In the genomic region with DNA sequence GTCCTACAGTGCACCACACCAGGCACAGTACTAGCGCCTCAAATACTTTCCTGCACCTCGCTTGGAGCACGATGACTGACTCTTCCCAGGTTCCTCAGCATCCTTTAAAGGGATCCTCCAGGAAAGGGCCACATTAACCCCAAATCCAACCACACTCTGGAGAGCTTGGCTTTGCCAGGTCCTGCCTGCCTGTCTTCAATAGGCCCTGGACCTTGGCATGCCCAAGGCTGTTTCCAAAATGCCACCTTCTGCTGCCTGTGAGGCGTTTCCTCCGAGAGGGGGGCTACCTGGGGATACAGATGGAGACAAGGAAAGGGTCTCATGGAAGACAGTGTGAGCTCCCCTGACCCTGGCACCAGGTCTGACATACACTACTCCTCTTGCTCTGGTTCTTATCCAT, we compare ENCODE assay signal across 16 cellular contexts.
"Had no signal": no experiment of that assay in that cellular context is flagged by ENCODE, and none has a peak within 500 bp of the region (broad histone marks: within the 10 kb centered on the region; RNA-seq: fewer than 3 reads in every experiment).

No MANE protein-coding gene starts in this region.

- H3K9ac ChIP-seq: parathyroid adenoma had no signal

- H2AFZ ChIP-seq: parathyroid adenoma had no signal

- H3K4me3 ChIP-seq: esophagus squamous epithelium, sigmoid colon had no signal

- H3K9me3 ChIP-seq: esophagus squamous epithelium, sigmoid colon had no signal

- H3K36me3 ChIP-seq: brain microvascular endothelial cell, esophagus squamous epithelium had no signal

- H3K27me3 ChIP-seq: brain microvascular endothelial cell, esophagus squamous epithelium, sigmoid colon had no signal

- H3K27ac ChIP-seq: brain microvascular endothelial cell, esophagus squamous epithelium, parathyroid adenoma, sigmoid colon had no signal

- H3K4me1 ChIP-seq: sigmoid colon had no signal

- DNase-seq: activated CD4-positive, alpha-beta T cell treated with anti-CD3 and anti-CD28 coated beads, Interleukin-2, amount 10 ng/mL, durations not matched to agents 7 days and 5 days; activated naive CD4-positive, alpha-beta T cell treated with anti-CD3 and anti-CD28 coated beads, Interleukin-2, amount 10 ng/mL, durations not matched to agents 7 days and 5 days; activated naive CD8-positive, alpha-beta T cell treated with anti-CD3 and anti-CD28 coated beads, Interleukin-2, amount 50 U/mL, for 24 hours; anterior cingulate cortex; brain microvascular endothelial cell; effector CD8-positive, alpha-beta T cell; esophagus squamous epithelium; mesenchymal stem cell; naive thymus-derived CD4-positive, alpha-beta T cell; sigmoid colon; stimulated activated CD4-positive, alpha-beta T cell treated with anti-CD3 and anti-CD28 coated beads, Interleukin-4, amount 100 ng/mL, for 4 hours; stimulated activated naive CD4-positive, alpha-beta T cell; T-helper 1 cell; T-helper 9 cell had no signal

- H3K79me2 ChIP-seq: parathyroid adenoma had no signal

- ATAC-seq: activated CD4-positive, CD25-positive, alpha-beta regulatory T cell treated with anti-CD3 and anti-CD28 coated beads, Interleukin-2, amount 50 U/mL, for 24 hours; activated naive CD8-positive, alpha-beta T cell treated with anti-CD3 and anti-CD28 coated beads, Interleukin-2, amount 50 U/mL, for 24 hours; naive thymus-derived CD4-positive, alpha-beta T cell had no signal
